In the genomic region with DNA sequence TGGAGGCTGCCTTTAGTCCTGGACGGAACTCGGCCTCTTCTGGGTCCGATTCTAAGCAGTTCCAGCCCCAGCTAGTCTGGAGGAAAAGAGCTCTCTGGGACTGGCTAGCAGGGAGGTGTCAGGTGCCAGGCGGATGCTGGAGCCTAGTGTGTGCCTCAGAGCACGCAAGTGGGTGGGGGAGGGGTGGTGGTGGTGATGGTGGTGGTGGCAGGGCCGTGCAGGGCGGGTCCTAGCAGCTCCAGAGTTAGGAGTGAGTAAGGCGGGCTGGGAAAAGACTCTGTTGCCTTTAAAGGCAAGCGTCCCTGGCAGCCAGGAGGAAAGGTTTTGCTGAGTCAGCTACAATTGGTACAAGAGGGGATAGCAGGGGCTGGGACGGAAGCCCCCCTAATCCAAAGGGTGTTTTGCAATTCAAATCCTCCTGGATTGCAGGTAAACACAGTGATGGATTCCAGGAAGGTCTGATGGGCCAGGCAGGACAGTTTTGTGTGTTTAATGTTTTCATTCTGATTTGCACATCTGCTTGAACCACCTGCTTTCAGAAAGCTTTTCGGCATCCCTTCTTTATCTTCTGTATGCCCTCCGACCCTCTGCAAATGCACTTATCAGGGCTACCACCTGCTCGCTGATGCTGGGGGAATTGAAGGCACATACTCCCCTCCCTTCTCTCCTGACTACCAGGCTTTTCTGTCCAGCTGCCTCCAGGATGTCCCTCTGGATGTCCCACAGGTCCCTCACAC, we compare ENCODE assay signal across 8 cellular contexts. TPM values are rescaled to one million over a fixed set of nuclear protein-coding genes. Genes with fewer than 3 reads are reported as not detected.
DNase-seq lines count a peak whose midpoint lies in the region; ATAC-seq and TF ChIP-seq lines count a peak whose summit lies in the region.

No MANE protein-coding gene starts in this region.

- H3K9ac ChIP-seq in rectal smooth muscle tissue (ENCODE audit: low read length), result no peak overlapping the region

- no peak for TF ChIP-seq CTCF in GM13976 (IDR thresholded peaks at IDR 0.05; ENCODE audit: borderline replicate concordance, control extremely low read depth, extremely low read depth, insufficient read depth, missing control alignments)

- DNase-seq in H4 (ENCODE audit: low spot score), result peak; percentile 93
- peak; percentile 42 for DNase-seq in NCI-H524 treated with DMSO at 0.1 percent for 48 hours (lab: John Stamatoyannopoulos, UW)
- no peak for DNase-seq in epithelial cell of prostate (ENCODE audit: low read depth, low spot score)
- no peak for DNase-seq in GM13976 (ENCODE audit: low spot score)
- DNase-seq in stimulated activated naive CD8-positive, alpha-beta T cell treated with anti-CD3 and anti-CD28 coated beads, Interleukin-15, Interleukin-2, amounts not matched to agents 100 U/mL and 50 U/mL, for 24 hours, result no peak

- no peak overlapping the region for H3K4me3 ChIP-seq in rectal smooth muscle tissue (ENCODE audit: low read length)

- peak overlapping the region; percentile 65 for H3K27ac ChIP-seq in epithelial cell of prostate
- H3K27ac ChIP-seq in rectal smooth muscle tissue (ENCODE audit: low read depth, low read length), result peak overlapping the region; percentile 81

- ATAC-seq in GM21381 (IDR thresholded peaks at IDR 0.05; ENCODE audit: unreplicated experiment) (no peak), HG03469 (IDR thresholded peaks at IDR 0.05; ENCODE audit: unreplicated experiment) (no peak)
- no peak for ATAC-seq in stimulated activated naive CD8-positive, alpha-beta T cell treated with anti-CD3 and anti-CD28 coated beads, Interleukin-15, Interleukin-2, amounts not matched to agents 100 U/mL and 50 U/mL, for 24 hours

- in situ Hi-C loops in GM13976 (cut with MboI; ENCODE audit: low sequenced_read_pairs, unreplicated experiment), result no loop called here

- H3K4me1 ChIP-seq in rectal smooth muscle tissue (ENCODE audit: control insufficient read depth, insufficient read depth, low read length), result peaks cover 16% of the 10 kb centered on the region

- H3K36me3 ChIP-seq in rectal smooth muscle tissue (ENCODE audit: control insufficient read depth, insufficient read depth, low read length), result no peaks in the 10 kb centered on the region

- no peaks in the 10 kb centered on the region for H3K27me3 ChIP-seq in rectal smooth muscle tissue (ENCODE audit: control insufficient read depth, insufficient read depth, low read length)

RNA-seq across cellular contexts. Expression of a gene that starts 4.1 kb away (rescaled TPM):
- total RNA-seq in H4 (2014; rRNA removed; shearing (Covaris generic)), result 372 and 398 TPM in 2 replicates

Comparison
In these comparisons a context has a peak if more than half of its experiments do, and no peak if none do; other contexts are left out.
1. DNase-seq: peak in H4 (single experiment) and NCI-H524 treated with DMSO at 0.1 percent for 48 hours (single experiment); none in epithelial cell of prostate (single experiment), GM13976 (single experiment) and stimulated activated naive CD8-positive, alpha-beta T cell treated with anti-CD3 and anti-CD28 coated beads, Interleukin-15, Interleukin-2, amounts not matched to agents 100 U/mL and 50 U/mL, for 24 hours (single experiment).